ENCODE assay signal across 28 cellular contexts in genomic region chr2:209344349-209344748, GRCh38.
"Had no signal": no experiment of that assay in that cellular context is flagged by ENCODE, and none has a peak within 500 bp of the region (broad histone marks: within the 10 kb centered on the region; RNA-seq: fewer than 3 reads in every experiment).

No MANE protein-coding gene starts in this region.

- H3K4me3 ChIP-seq: colonic mucosa, coronary artery, dorsolateral prefrontal cortex, esophagus muscularis mucosa, esophagus squamous epithelium, gastrocnemius medialis, gastroesophageal sphincter, heart left ventricle, heart right ventricle, hepatocyte had no signal

- H3K36me3 ChIP-seq: colonic mucosa, esophagus muscularis mucosa, esophagus squamous epithelium, gastrocnemius medialis, gastroesophageal sphincter, heart left ventricle, heart right ventricle had no signal

- H3K27ac Mint-ChIP-seq: dendritic cell treated with granulocyte-macrophage colony-stimulating factor and Interleukin-4, amounts not matched to agents 40 ng/mL and 50 ng/mL, for 4 days; effector memory CD8-positive, alpha-beta T cell; endodermal cell had no signal

- H3K9me3 ChIP-seq: colonic mucosa, esophagus muscularis mucosa, esophagus squamous epithelium, gastrocnemius medialis, gastroesophageal sphincter, heart left ventricle, heart right ventricle had no signal

- FAIRE-seq: endometrium, endothelial cell of umbilical vein had no signal

- DNase-seq: colonic mucosa; cortex of kidney; dermis blood vessel endothelial cell; dorsolateral prefrontal cortex; effector CD4-positive, alpha-beta T cell; effector CD8-positive, alpha-beta T cell; effector memory CD4-positive, alpha-beta T cell; effector memory CD8-positive, alpha-beta T cell; endodermal cell; erythroblast; esophagus squamous epithelium; foreskin fibroblast; foreskin keratinocyte; foreskin melanocyte; gastrocnemius medialis; glutamatergic neuron; head of caudate nucleus; heart left ventricle; heart right ventricle had no signal

- H3K9me3 Mint-ChIP-seq: dendritic cell treated with granulocyte-macrophage colony-stimulating factor and Interleukin-4, amounts not matched to agents 40 ng/mL and 50 ng/mL, for 4 days; endodermal cell had no signal

- H3K27me3 ChIP-seq: colonic mucosa, esophagus squamous epithelium, foreskin keratinocyte, gastrocnemius medialis, gastroesophageal sphincter, hepatocyte had no signal

- H3K4me1 ChIP-seq: colonic mucosa, esophagus muscularis mucosa, esophagus squamous epithelium, foreskin keratinocyte, gastrocnemius medialis, gastroesophageal sphincter, heart left ventricle, heart right ventricle had no signal

- H3K4me3 Mint-ChIP-seq: dendritic cell treated with granulocyte-macrophage colony-stimulating factor and Interleukin-4, amounts not matched to agents 40 ng/mL and 50 ng/mL, for 4 days; effector memory CD8-positive, alpha-beta T cell; endodermal cell had no signal

- H3K27me3 Mint-ChIP-seq: effector memory CD8-positive, alpha-beta T cell had no signal

- H3K79me2 ChIP-seq: hepatocyte had no signal

- ATAC-seq: effector memory CD8-positive, alpha-beta T cell; esophagus mucosa; foreskin keratinocyte; gastrocnemius medialis; gastroesophageal sphincter; heart left ventricle; heart right ventricle had no signal

- H3K27ac ChIP-seq: colonic mucosa, coronary artery, dorsolateral prefrontal cortex, epithelial cell of prostate, esophagus muscularis mucosa, esophagus squamous epithelium, foreskin keratinocyte, gastrocnemius medialis, gastroesophageal sphincter, heart left ventricle, heart right ventricle, hepatocyte had no signal

- H2AFZ ChIP-seq: hepatocyte had no signal

- H3K4me2 ChIP-seq: hepatocyte had no signal
